27 cellular contexts compared by ENCODE assay signal in genomic region chr9:70034292-70034711, GRCh38. TPM values are rescaled to one million over a fixed set of nuclear protein-coding genes. Genes with fewer than 3 reads are reported as not detected.
A peak's percentile ranks its signal among the peaks of the same experiment; 100 is the strongest.
DNase-seq lines count a peak whose midpoint lies in the region; FAIRE-seq and TF ChIP-seq lines count a peak whose summit lies in the region.
"Had no signal": no experiment of that assay in that cellular context is flagged by ENCODE, and none has a peak within 500 bp of the region (broad histone marks: within the 10 kb centered on the region; RNA-seq: fewer than 3 reads in every experiment).

No MANE protein-coding gene starts in this region.

- peak; percentile 59 for FAIRE-seq in keratinocyte (lab: Jason Lieb, UNC)
- FAIRE-seq in urothelium cell line (lab: Jason Lieb, UNC): no peak
- FAIRE-seq: GM12892, HepG2, kidney had no signal

- no peaks in the 10 kb centered on the region for H3K79me2 ChIP-seq in keratinocyte (ENCODE audit: control insufficient read depth, insufficient read depth, low read length)

- H3K9me1 ChIP-seq in keratinocyte (ENCODE audit: control insufficient read depth, extremely low read depth, insufficient read depth, low read length): no peaks in the 10 kb centered on the region

- H3K4me3 ChIP-seq in SJCRH30: no peak overlapping the region
- H3K4me3 ChIP-seq in keratinocyte (ENCODE audit: control insufficient read depth in 2 of 3, extremely low read depth in 1 of 3, insufficient read depth in 2 of 3, low read depth in 1 of 3, low read length in 3 of 3): no peak overlapping the region
- H3K4me3 ChIP-seq: ascending aorta had no signal

- peak overlapping the region; percentile 43 for H3K27ac ChIP-seq in SJCRH30
- H3K27ac ChIP-seq in keratinocyte (ENCODE audit: control insufficient read depth, insufficient read depth, low read length): no peak overlapping the region
- H3K27ac ChIP-seq: 22Rv1 had no signal

- dilution Hi-C loops in keratinocyte (cut with MboI; ENCODE audit: extremely low pct_ligation_motif_present, low sequenced_read_pairs): no loop called here

- no peaks in the 10 kb centered on the region for H4K20me1 ChIP-seq in keratinocyte (ENCODE audit: control insufficient read depth, extremely low read depth, insufficient read depth, low read length)

- no peak overlapping the region for H2AFZ ChIP-seq in keratinocyte (ENCODE audit: control insufficient read depth, low read length)

- H3K36me3 ChIP-seq in SJCRH30 (no peaks in the 10 kb centered on the region), keratinocyte (ENCODE audit: control insufficient read depth in 2 of 2, extremely low read depth in 1 of 2, insufficient read depth in 2 of 2, low read length in 2 of 2) (no peaks in the 10 kb centered on the region)
- H3K36me3 ChIP-seq: ascending aorta had no signal

- DNase-seq in NCI-H146 (lab: John Stamatoyannopoulos, UW) (peak; percentile 88), NCI-H146 treated with DMSO at 0.1 percent for 48 hours (lab: John Stamatoyannopoulos, UW; ENCODE audit: unreplicated experiment) (no peak), SJCRH30 (peak; percentile 30 to 52), keratinocyte (ENCODE audit: low read depth, low spot score) (no peak), urothelium cell line (ENCODE audit: low spot score) (peak; percentile 26), activated T-cell treated with anti-CD3 and anti-CD28 coated beads for 4 hours (no peak), pons (ENCODE audit: low spot score) (no peak), NCI-H82 treated with DMSO at 0.1 percent for 48 hours (lab: John Stamatoyannopoulos, UW; ENCODE audit: unreplicated experiment) (no peak)
- DNase-seq: activated CD4-positive, alpha-beta T cell treated with anti-CD3 and anti-CD28 coated beads for 48 hours; activated gamma-delta T cell; activated naive CD8-positive, alpha-beta T cell treated with anti-CD3 and anti-CD28 coated beads, Interleukin-2, amount 10 ng/mL, durations not matched to agents 7 days and 5 days; activated T-cell treated with anti-CD3 and anti-CD28 coated beads, Interleukin-2, amount 50 U/mL, for 24 hours; CD4-positive, CD25-positive, alpha-beta regulatory T cell; DMS 273 treated with DMSO at 0.1 percent for 48 hours; H7; Kasumi-1; kidney; NCI-H2029 treated with DMSO at 0.1 percent for 48 hours; NCI-H2227 treated with DMSO at 0.1 percent for 48 hours; nephron progenitor cell; stimulated activated naive CD4-positive, alpha-beta T cell; T-helper 2 cell had no signal

- no peaks in the 10 kb centered on the region; the same call in 1 of the 2 replicates for H3K9me3 ChIP-seq in SJCRH30 (replicated peaks)
- H3K9me3 ChIP-seq in keratinocyte (ENCODE audit: control insufficient read depth, low read depth, low read length): no peaks in the 10 kb centered on the region
- H3K9me3 ChIP-seq: ascending aorta had no signal

- H3K4me2 ChIP-seq in keratinocyte (ENCODE audit: control insufficient read depth, extremely low read depth, insufficient read depth, low read depth, low read length): no peak overlapping the region

- TF ChIP-seq CTCF in keratinocyte (optimal IDR thresholded peaks at IDR 0.05 in 1 of 3, IDR thresholded peaks at IDR 0.05 in 1 of 3, conservative IDR thresholded peaks at IDR 0.05 in 1 of 3; ENCODE audit: extremely low read depth in 1 of 3, insufficient read depth in 2 of 3, low read length in 3 of 3): no peak

- H3K4me1 ChIP-seq in SJCRH30 (peaks cover 19% of the 10 kb centered on the region; the same call in 1 of the 2 replicates), keratinocyte (ENCODE audit: control insufficient read depth, extremely low read depth, insufficient read depth, low read length) (peaks cover 15% of the 10 kb centered on the region)

- H3K27me3 ChIP-seq in SJCRH30 (no peaks in the 10 kb centered on the region), keratinocyte (ENCODE audit: control insufficient read depth, extremely low read depth, insufficient read depth, low read length) (no peaks in the 10 kb centered on the region)
- H3K27me3 ChIP-seq: ascending aorta had no signal

- H3K9ac ChIP-seq in keratinocyte (ENCODE audit: control insufficient read depth, extremely low read depth, insufficient read depth, low read length): no peak overlapping the region

RNA-seq across cellular contexts. Expression of gene MAMDC2, which starts 9.3 kb away (rescaled TPM):
- total RNA-seq in SJCRH30 (2014; rRNA removed; shearing (Covaris generic)): 7.2 and 9.0 TPM in 2 replicates
- 1.3 to 8.2 TPM (median 4.2 TPM) in 3 replicates for polyA plus RNA-seq in keratinocyte
- 0.21 TPM for polyA plus RNA-seq in keratinocyte (2011; ENCODE audit: low read depth)
- polyA plus RNA-seq in keratinocyte (2011; cell fraction: cytosol; rRNA removed): 0.83 and 1.1 TPM in 2 replicates
- polyA plus RNA-seq in keratinocyte (2011; cell fraction: nucleus; rRNA removed): 3.7 and 4.0 TPM in 2 replicates
- polyA plus RNA-seq in keratinocyte (2012; ENCODE audit: low replicate concordance): 0.31 and 6.7 TPM in 2 replicates
- 2.0 to 4.7 TPM (median 4.4 TPM) in 3 replicates for polyA minus RNA-seq in keratinocyte
- polyA minus RNA-seq in keratinocyte (2011; cell fraction: cytosol; rRNA and poly(A)+ RNA removed): 1.5 TPM
- polyA minus RNA-seq in keratinocyte (2011; cell fraction: nucleus; rRNA and poly(A)+ RNA removed): 3.3 and 4.8 TPM in 2 replicates
- total RNA-seq: activated CD8-positive, alpha-beta memory T cell treated with anti-CD3 and anti-CD28 coated beads for 36 hours; HepG2 had no signal
- polyA plus RNA-seq: CD4-positive, CD25-positive, alpha-beta regulatory T cell; HepG2 had no signal

Comparison
In these comparisons a context has a peak if more than half of its experiments do, and no peak if none do; other contexts are left out.
1. DNase-seq: peak in NCI-H146 (single experiment), SJCRH30 (2 of 2) and urothelium cell line (single experiment); none in NCI-H146 treated with DMSO at 0.1 percent for 48 hours (single experiment), keratinocyte (single experiment), activated T-cell treated with anti-CD3 and anti-CD28 coated beads for 4 hours (single experiment), pons (single experiment) and NCI-H82 treated with DMSO at 0.1 percent for 48 hours (single experiment).